ENCODE assay signal across 1 cellular context in genomic region chr1:207454046-207454964, GRCh38.
TF ChIP-seq lines count a peak whose summit lies in the region.

CR2 (plus strand) TSS chr1:207454328; CDS start chr1:207454419, 91 bp downstream.

TF ChIP-seq in HEK293, 187 proteins besides CTCF, POLR2A, EP300 and RAD21 (continued from another document and continues in another):
- TF ChIP-seq REST (tag by site-specific recombination; IDR thresholded peaks at IDR 0.05) (no peak; the same call in 1 of the 2 replicates), ZBTB8A (tag by site-specific recombination; IDR thresholded peaks at IDR 0.05) (no peak), ZNF175 (tag by site-specific recombination; IDR thresholded peaks at IDR 0.05) (no peak), ZBTB49 (tag by site-specific recombination; IDR thresholded peaks at IDR 0.05; ENCODE audit: low read depth) (no peak), ZNF16 (tag by site-specific recombination; IDR thresholded peaks at IDR 0.05; ENCODE audit: low read depth) (no peak), ZFP69B (tag by site-specific recombination; IDR thresholded peaks at IDR 0.05) (peak; percentile 12; the same call in 1 of the 2 replicates), PATZ1 (tag by site-specific recombination; IDR thresholded peaks at IDR 0.05) (peak; percentile 94), ATF2 (tag by site-specific recombination; IDR thresholded peaks at IDR 0.05; ENCODE audit: low read depth) (no peak), INSM2 (tag by site-specific recombination; IDR thresholded peaks at IDR 0.05) (no peak; the same call in 1 of the 2 replicates), WT1 (tag by site-specific recombination; IDR thresholded peaks at IDR 0.05) (no peak), ZFP41 (tag by site-specific recombination; IDR thresholded peaks at IDR 0.05; ENCODE audit: borderline replicate concordance) (no peak), ZNF677 (tag by site-specific recombination; IDR thresholded peaks at IDR 0.05) (no peak), ZNF274 (IDR thresholded peaks at IDR 0.05; ENCODE audit: low read length) (no peak), ZNF274 (tag by site-specific recombination; IDR thresholded peaks at IDR 0.05; ENCODE audit: borderline replicate concordance) (no peak), ZNF549 (tag by site-specific recombination; IDR thresholded peaks at IDR 0.05) (no peak), ZNF658 (tag by site-specific recombination; IDR thresholded peaks at IDR 0.05) (no peak), PBX3 (CRISPR knock-in tag; IDR thresholded peaks at IDR 0.05) (0 out of 2 replicates have a peak, but pooled peaks have one; percentile 57), ZNF488 (tag by site-specific recombination; IDR thresholded peaks at IDR 0.05) (no peak), ZNF2 (tag by site-specific recombination; IDR thresholded peaks at IDR 0.05) (peak; percentile 78), YY1 (tag by site-specific recombination; IDR thresholded peaks at IDR 0.05) (no peak), ZNF596 (tag by site-specific recombination; IDR thresholded peaks at IDR 0.05) (0 out of 2 replicates have a peak, but pooled peaks have one; percentile 31), ZNF211 (tag by site-specific recombination; IDR thresholded peaks at IDR 0.05; ENCODE audit: low read depth) (no peak), TRIM28 (IDR thresholded peaks at IDR 0.05; ENCODE audit: borderline replicate concordance, low read length) (no peak), KLF1 (tag by site-specific recombination; IDR thresholded peaks at IDR 0.05) (peak; percentile 58), ZNF184 (tag by site-specific recombination; IDR thresholded peaks at IDR 0.05) (no peak), PRDM2 (tag by site-specific recombination; IDR thresholded peaks at IDR 0.05; ENCODE audit: borderline replicate concordance) (no peak)
- TF ChIP-seq, protein P1, sequence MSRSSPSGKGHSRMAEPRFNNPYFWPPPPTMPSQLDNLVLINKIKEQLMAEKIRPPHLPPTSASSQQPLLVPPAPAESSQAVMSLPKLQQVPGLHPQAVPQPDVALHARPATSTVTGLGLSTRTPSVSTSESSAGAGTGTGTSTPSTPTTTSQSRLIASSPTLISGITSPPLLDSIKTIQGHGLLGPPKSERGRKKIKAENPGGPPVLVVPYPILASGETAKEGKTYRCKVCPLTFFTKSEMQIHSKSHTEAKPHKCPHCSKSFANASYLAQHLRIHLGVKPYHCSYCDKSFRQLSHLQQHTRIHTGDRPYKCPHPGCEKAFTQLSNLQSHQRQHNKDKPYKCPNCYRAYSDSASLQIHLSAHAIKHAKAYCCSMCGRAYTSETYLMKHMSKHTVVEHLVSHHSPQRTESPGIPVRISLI (tag by site-specific recombination; IDR thresholded peaks at IDR 0.05): no peak
- TF ChIP-seq, protein P2, sequence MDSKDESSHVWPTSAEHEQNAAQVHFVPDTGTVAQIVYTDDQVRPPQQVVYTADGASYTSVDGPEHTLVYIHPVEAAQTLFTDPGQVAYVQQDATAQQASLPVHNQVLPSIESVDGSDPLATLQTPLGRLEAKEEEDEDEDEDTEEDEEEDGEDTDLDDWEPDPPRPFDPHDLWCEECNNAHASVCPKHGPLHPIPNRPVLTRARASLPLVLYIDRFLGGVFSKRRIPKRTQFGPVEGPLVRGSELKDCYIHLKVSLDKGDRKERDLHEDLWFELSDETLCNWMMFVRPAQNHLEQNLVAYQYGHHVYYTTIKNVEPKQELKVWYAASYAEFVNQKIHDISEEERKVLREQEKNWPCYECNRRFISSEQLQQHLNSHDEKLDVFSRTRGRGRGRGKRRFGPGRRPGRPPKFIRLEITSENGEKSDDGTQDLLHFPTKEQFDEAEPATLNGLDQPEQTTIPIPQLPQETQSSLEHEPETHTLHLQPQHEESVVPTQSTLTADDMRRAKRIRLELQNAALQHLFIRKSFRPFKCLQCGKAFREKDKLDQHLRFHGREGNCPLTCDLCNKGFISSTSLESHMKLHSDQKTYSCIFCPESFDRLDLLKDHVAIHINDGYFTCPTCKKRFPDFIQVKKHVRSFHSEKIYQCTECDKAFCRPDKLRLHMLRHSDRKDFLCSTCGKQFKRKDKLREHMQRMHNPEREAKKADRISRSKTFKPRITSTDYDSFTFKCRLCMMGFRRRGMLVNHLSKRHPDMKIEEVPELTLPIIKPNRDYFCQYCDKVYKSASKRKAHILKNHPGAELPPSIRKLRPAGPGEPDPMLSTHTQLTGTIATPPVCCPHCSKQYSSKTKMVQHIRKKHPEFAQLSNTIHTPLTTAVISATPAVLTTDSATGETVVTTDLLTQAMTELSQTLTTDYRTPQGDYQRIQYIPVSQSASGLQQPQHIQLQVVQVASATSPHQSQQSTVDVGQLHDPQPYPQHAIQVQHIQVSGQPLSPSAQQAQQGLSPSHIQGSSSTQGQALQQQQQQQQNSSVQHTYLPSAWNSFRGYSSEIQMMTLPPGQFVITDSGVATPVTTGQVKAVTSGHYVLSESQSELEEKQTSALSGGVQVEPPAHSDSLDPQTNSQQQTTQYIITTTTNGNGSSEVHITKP (tag by site-specific recombination; IDR thresholded peaks at IDR 0.05): peak; percentile 32; the same call in 1 of the 2 replicates
